ENCODE assay signal across 6 cellular contexts in the genomic region with DNA sequence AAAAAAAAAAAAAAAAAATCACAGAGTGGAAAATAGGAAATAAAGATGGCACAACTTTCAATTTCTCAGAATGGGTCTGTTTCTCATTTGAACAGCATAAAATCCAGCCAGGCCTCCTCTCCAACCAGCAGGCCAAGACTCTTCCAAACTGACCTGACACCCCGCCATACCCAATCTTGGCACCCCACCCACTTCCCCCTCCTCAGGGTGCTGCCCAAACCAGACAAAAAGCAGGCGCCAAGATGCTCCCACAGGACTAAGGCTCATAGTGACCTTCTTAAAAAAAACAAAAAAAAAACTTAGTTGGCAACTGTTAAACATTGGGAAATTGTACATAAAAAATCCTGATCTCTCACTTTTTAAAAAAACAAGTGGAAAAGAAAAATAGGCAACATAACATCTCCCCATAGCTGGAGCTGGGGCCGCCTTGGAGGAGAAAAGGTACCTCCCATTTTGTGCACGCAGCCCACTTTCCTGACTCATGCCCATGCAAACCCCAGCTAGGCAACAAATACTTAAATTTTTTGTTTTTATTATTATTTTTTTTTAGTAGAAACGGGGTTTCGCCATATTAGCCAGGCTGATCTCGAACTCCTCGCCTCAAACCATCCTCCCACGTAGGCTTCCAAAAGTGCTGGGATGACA.
DNase-seq lines count a peak whose midpoint lies in the region; ATAC-seq and TF ChIP-seq lines count a peak whose summit lies in the region.
"Not testable (repeated sequence)": the region's sequence is repeated elsewhere in the genome, so short reads cannot be mapped to it uniquely, and the experiment has no call there.

No MANE protein-coding gene starts in this region.

- H3K27me3 ChIP-seq in GM23248 (replicated peaks; ENCODE audit: insufficient read depth); right cardiac atrium (ENCODE audit: control insufficient read depth, insufficient read depth); uterus: not testable (repeated sequence)

- WGBS in GM23248 (ENCODE audit: low coverage in 1 of 2, low lambda C conversion rate in 2 of 2, missing lambda C conversion rate in 2 of 2), 2 experiments: 9 to 12% methylated on average over 7 of the region's 9 CpGs
- 76% methylated on average over 8 of the region's 9 CpGs for WGBS in right cardiac atrium

- not testable (repeated sequence) for H3K9me3 ChIP-seq in GM23248 (ENCODE audit: low read depth); right cardiac atrium (ENCODE audit: control insufficient read depth, low read length); uterus

- not testable (repeated sequence) for H3K9ac ChIP-seq in GM23248

- H3F3A ChIP-seq in GM23248 (ENCODE audit: insufficient read depth): not testable (repeated sequence)

- not testable (repeated sequence) for TF ChIP-seq POLR2A in uterus (IDR thresholded peaks at IDR 0.05)

- H3K79me2 ChIP-seq in GM23248 (ENCODE audit: insufficient read depth): not testable (repeated sequence)

- H3K27ac ChIP-seq in GM23248; right cardiac atrium (ENCODE audit: low read length); uterus: not testable (repeated sequence)

- TF ChIP-seq CTCF in fibroblast of the aortic adventitia (IDR thresholded peaks at IDR 0.05; ENCODE audit: insufficient read depth, low read length); uterus (IDR thresholded peaks at IDR 0.05): not testable (repeated sequence)

- DNase-seq in GM23248 (peak; percentile 3), fibroblast of gingiva (ENCODE audit: low read depth) (peak; percentile 18), fibroblast of the aortic adventitia (ENCODE audit: low read depth) (peak; percentile 0), posterior vena cava (ENCODE audit: low spot score) (peak; percentile 82), uterus (peak; percentile 24 to 36)
- DNase-seq in right cardiac atrium: not testable (repeated sequence)

- intact Hi-C loops in right cardiac atrium (cut with DNase I); posterior vena cava (cut with DNase I); uterus (cut with DNase I; ENCODE audit: low total_unique reads): not testable (repeated sequence)

- not testable (repeated sequence) for H3K36me3 ChIP-seq in GM23248 (ENCODE audit: low read depth); uterus

- ATAC-seq in right cardiac atrium: peak; percentile 42 to 49

- not testable (repeated sequence) for H3K4me3 ChIP-seq in GM23248; fibroblast of the aortic adventitia (ENCODE audit: low read depth, low read length); right cardiac atrium (ENCODE audit: low read length); uterus

- in situ Hi-C loops in GM23248 (cut with MboI): not testable (repeated sequence)

- not testable (repeated sequence) for H4K20me1 ChIP-seq in GM23248 (ENCODE audit: insufficient read depth)

- not testable (repeated sequence) for H3K4me1 ChIP-seq in GM23248 (ENCODE audit: insufficient read depth); right cardiac atrium (ENCODE audit: control insufficient read depth, insufficient read depth, low read length); uterus

- not testable (repeated sequence) for H3K4me2 ChIP-seq in GM23248 (ENCODE audit: unreplicated experiment)

- H2AFZ ChIP-seq in GM23248: not testable (repeated sequence)

- not testable (repeated sequence) for H3K9me2 ChIP-seq in GM23248 (ENCODE audit: insufficient read depth)
